In the genomic region with DNA sequence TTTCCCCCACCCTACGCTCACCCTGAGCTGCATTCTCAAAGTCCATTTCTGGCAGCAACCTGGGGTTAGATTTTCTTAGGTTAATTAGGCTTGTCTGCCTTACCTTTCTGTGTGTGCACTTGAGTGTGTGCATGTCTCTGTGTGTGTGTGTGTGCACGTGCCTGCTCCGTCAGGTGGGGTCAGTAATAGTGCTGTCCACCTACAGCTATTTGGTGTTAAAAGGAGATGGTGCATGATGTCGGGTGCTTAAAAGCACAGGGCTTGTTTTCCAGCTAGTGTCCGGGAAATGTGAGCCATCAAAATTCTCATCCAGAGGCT, we compare ENCODE assay signal across 28 cellular contexts.
"Had no signal": no experiment of that assay in that cellular context is flagged by ENCODE, and none has a peak within 500 bp of the region (broad histone marks: within the 10 kb centered on the region; RNA-seq: fewer than 3 reads in every experiment).

No MANE protein-coding gene starts in this region.

- H3K4me3 ChIP-seq: left lung, lower lobe of right lung, neural progenitor cell, ovary, prostate gland, skin epidermis, stomach, testis, thyroid gland, transverse colon, upper lobe of left lung, vagina had no signal

- H3K4me1 Mint-ChIP-seq: immature natural killer cell; naive B cell; natural killer cell; neural progenitor cell; stimulated activated naive B cell treated with anti-CD40 and anti-IgM and Interleukin-4, amounts not matched to agents 10 μg/mL and 1 μg/mL and 100 μg/mL, for 72 hours had no signal

- H3K4me3 Mint-ChIP-seq: immature natural killer cell; naive B cell; natural killer cell; nephron progenitor cell; neural progenitor cell; stimulated activated naive B cell treated with anti-CD40 and anti-IgM and Interleukin-4, amounts not matched to agents 10 μg/mL and 1 μg/mL and 100 μg/mL, for 72 hours had no signal

- H3K4me2 ChIP-seq: neural progenitor cell had no signal

- H3K9me3 Mint-ChIP-seq: immature natural killer cell, natural killer cell, nephron progenitor cell, neural progenitor cell had no signal

- H3K9ac ChIP-seq: neural progenitor cell had no signal

- H3K4me1 ChIP-seq: left lung, lower lobe of right lung, prostate gland, stomach, testis, thyroid gland, transverse colon, upper lobe of left lung, vagina had no signal

- H3K27ac ChIP-seq: left lung, lower lobe of right lung, neural progenitor cell, neutrophil, ovary, prostate gland, skin epidermis, stomach, testis, thyroid gland, transverse colon, upper lobe of left lung, vagina had no signal

- H3K36me3 Mint-ChIP-seq: immature natural killer cell; naive B cell; natural killer cell; neural progenitor cell; stimulated activated naive B cell treated with anti-CD40 and anti-IgM and Interleukin-4, amounts not matched to agents 10 μg/mL and 1 μg/mL and 100 μg/mL, for 72 hours had no signal

- H3K9me3 ChIP-seq: lower lobe of right lung, neutrophil, ovary, prostate gland, testis, thyroid gland, transverse colon, upper lobe of left lung, vagina had no signal

- H2AFZ ChIP-seq: neural progenitor cell had no signal

- H3K27ac Mint-ChIP-seq: immature natural killer cell; natural killer cell; nephron progenitor cell; neural progenitor cell; stimulated activated naive B cell treated with anti-CD40 and anti-IgM and Interleukin-4, amounts not matched to agents 10 μg/mL and 1 μg/mL and 100 μg/mL, for 72 hours had no signal

- ATAC-seq: left colon; lower lobe of right lung; natural killer cell; right cardiac atrium; sciatic nerve; stimulated activated naive CD8-positive, alpha-beta T cell treated with anti-CD3 and anti-CD28 coated beads, Interleukin-15, Interleukin-2, amounts not matched to agents 100 U/mL and 50 U/mL, for 24 hours had no signal

- H3K36me3 ChIP-seq: left lung, lower lobe of right lung, neural progenitor cell, neutrophil, ovary, prostate gland, stomach, thyroid gland, transverse colon, upper lobe of left lung, vagina had no signal

- H3K27me3 ChIP-seq: neural progenitor cell, ovary, testis, thyroid gland, upper lobe of left lung had no signal

- DNase-seq: kidney; left colon; left lung; lower lobe of right lung; naive B cell; natural killer cell; nephron progenitor cell; occipital lobe; ovary; right cardiac atrium; stimulated activated CD4-positive, alpha-beta T cell treated with anti-CD3 and anti-CD28 coated beads, Interleukin-12 subunit alpha, Interleukin-12 subunit beta, amount 100 ng/mL, for 4 hours; stimulated activated CD4-positive, alpha-beta T cell treated with anti-CD3 and anti-CD28 coated beads, Interleukin-15, amount 100 ng/mL, for 24 hours; stimulated activated CD4-positive, alpha-beta T cell treated with anti-CD3 and anti-CD28 coated beads, Interleukin-2, amount 100 ng/mL, for 24 hours; stimulated activated CD4-positive, alpha-beta T cell treated with anti-CD3 and anti-CD28 coated beads, Interleukin-4, amount 100 ng/mL, for 1 hour; stimulated activated naive B cell treated with anti-CD40 and anti-IgM and Interleukin-4, amounts not matched to agents 10 μg/mL and 1 μg/mL and 100 μg/mL, for 72 hours; stimulated activated naive CD8-positive, alpha-beta T cell treated with anti-CD3 and anti-CD28 coated beads, Interleukin-15, Interleukin-2, amounts not matched to agents 100 U/mL and 50 U/mL, for 24 hours; stomach; transverse colon had no signal
